In the genomic region with DNA sequence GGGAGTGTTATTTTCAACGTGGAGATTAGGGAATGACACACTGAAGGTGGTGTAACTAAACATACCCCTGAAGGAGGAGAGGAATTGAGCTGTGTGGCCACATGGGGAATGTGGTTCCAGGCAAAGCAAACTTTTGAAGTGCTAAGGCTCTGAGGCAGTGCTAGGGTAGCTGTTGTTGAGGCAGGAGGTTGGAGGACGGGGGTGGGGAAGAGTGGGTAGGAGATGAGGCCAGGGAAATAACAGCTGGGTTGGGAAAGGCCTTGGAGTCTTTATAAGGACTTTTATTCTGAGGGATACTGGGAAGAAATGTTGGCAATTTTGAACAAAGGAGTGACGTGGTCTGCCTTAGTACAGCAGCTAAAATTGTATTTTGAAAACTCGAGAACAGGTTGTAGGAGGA, we compare ENCODE assay signal across 16 cellular contexts. TPM values are rescaled to one million over a fixed set of nuclear protein-coding genes. Genes with fewer than 3 reads are reported as not detected.
A peak's percentile ranks its signal among the peaks of the same experiment; 100 is the strongest.
DNase-seq lines count a peak whose midpoint lies in the region; ATAC-seq, FAIRE-seq and TF ChIP-seq lines count a peak whose summit lies in the region.
"Had no signal": no experiment of that assay in that cellular context is flagged by ENCODE, and none has a peak within 500 bp of the region (broad histone marks: within the 10 kb centered on the region; RNA-seq: fewer than 3 reads in every experiment).

No MANE protein-coding gene starts in this region.

- H3K4me1 ChIP-seq in HepG2 (ENCODE audit: insufficient read depth, low read length) (peaks cover 18% of the 10 kb centered on the region), right lobe of liver (peaks cover 0 to 8% (median 0%) of the 10 kb centered on the region in 4 donors), K562 (replicated peaks in 1 of 2; ENCODE audit: control insufficient read depth in 2 of 2, insufficient read depth in 2 of 2, low read length in 2 of 2) (no peaks in the 10 kb centered on the region; a peak in 1 of 5 replicates)

- no peak overlapping the region for H3K27ac ChIP-seq in HepG2 (ENCODE audit: extremely low read length, insufficient read depth, low read length)
- H3K27ac ChIP-seq in right lobe of liver = no peak overlapping the region
- no peak overlapping the region for H3K27ac ChIP-seq in K562 (ENCODE audit: extremely low read depth, low read depth, low read length)
- peak overlapping the region in 1 of 2 donors; percentile 5 for H3K27ac ChIP-seq in coronary artery
- H3K27ac ChIP-seq: tibial artery, WERI-Rb-1 had no signal

- no peaks in the 10 kb centered on the region for H3K27me3 Mint-ChIP-seq in memory B cell
- H3K27me3 Mint-ChIP-seq: activated naive CD8-positive, alpha-beta T cell treated with anti-CD3 and anti-CD28 coated beads, Interleukin-2, amount 10 ng/mL, durations not matched to agents 7 days and 5 days had no signal

- H3K9me1 ChIP-seq in K562 (ENCODE audit: control insufficient read depth, insufficient read depth, low read length) = no peaks in the 10 kb centered on the region

- peak overlapping the region; percentile 26 for H3K27ac Mint-ChIP-seq in memory B cell
- H3K27ac Mint-ChIP-seq: activated naive CD8-positive, alpha-beta T cell treated with anti-CD3 and anti-CD28 coated beads, Interleukin-2, amount 10 ng/mL, durations not matched to agents 7 days and 5 days had no signal

- ATAC-seq in HepG2 = peak; percentile 25; the same call in 2 of the 3 replicates
- no peak for ATAC-seq in right lobe of liver
- ATAC-seq in K562 = peak; percentile 33; the same call in 2 of the 3 replicates
- ATAC-seq in memory B cell (ENCODE audit: low read depth) = no peak
- no peak for ATAC-seq in GM21737 (IDR thresholded peaks at IDR 0.05; ENCODE audit: unreplicated experiment)

- intact Hi-C loops in HepG2 (cut with micrococcal nuclease; ENCODE audit: unreplicated experiment) = no loop called here
- intact Hi-C loops in right lobe of liver (cut with DNase I) = no loop called here
- intact Hi-C loops in K562 (cut with micrococcal nuclease) = no loop called here

- peaks cover 30 to 90% of the 10 kb centered on the region in 2 experiments for H3K36me3 ChIP-seq in HepG2 (replicated peaks in 1 of 2; ENCODE audit: control insufficient read depth in 1 of 2, insufficient read depth in 2 of 2, low read length in 2 of 2)
- H3K36me3 ChIP-seq in right lobe of liver = peaks cover 5 to 46% (median 8%) of the 10 kb centered on the region in 4 donors
- H3K36me3 ChIP-seq in K562 (ENCODE audit: control insufficient read depth, insufficient read depth, low read length) = peaks cover 92% of the 10 kb centered on the region

- peaks cover 88% of the 10 kb centered on the region for H3K79me2 ChIP-seq in HepG2 (ENCODE audit: insufficient read depth, low read length)
- peaks cover 63% of the 10 kb centered on the region for H3K79me2 ChIP-seq in K562 (ENCODE audit: control insufficient read depth, insufficient read depth, low read length)

- CTCF ChIA-PET in HepG2 (lab: Yijun Ruan, JAX; ENCODE audit: low intra/inter-chr PET ratio, low total read pairs) = no interaction called here
- CTCF ChIA-PET in K562 (lab: Yijun Ruan, JAX; ENCODE audit: low intra/inter-chr PET ratio) = no interaction called here

- DNase-seq in HepG2 (ENCODE audit: low spot score) (no peak), right lobe of liver (no peak), K562 (ENCODE audit: extremely low read depth in 1 of 4, low spot score in 3 of 4) (no peak), memory B cell (ENCODE audit: low spot score in 2 of 2) (no peak), coronary artery (ENCODE audit: low spot score) (no peak), NCI-H345 treated with DMSO at 0.1 percent for 48 hours (lab: John Stamatoyannopoulos, UW; ENCODE audit: unreplicated experiment) (no peak), T-helper 1 cell (no peak)
- DNase-seq: activated naive CD8-positive, alpha-beta T cell treated with anti-CD3 and anti-CD28 coated beads, Interleukin-2, amount 10 ng/mL, durations not matched to agents 7 days and 5 days; Kasumi-1; NCI-H1417 treated with DMSO at 0.1 percent for 48 hours; NCI-H226; SK-N-SH; tibial artery; WERI-Rb-1 had no signal

- H2AFZ ChIP-seq in HepG2 (ENCODE audit: low read length) (no peak overlapping the region), K562 (ENCODE audit: low read depth, low read length) (no peak overlapping the region)

- H3K27me3 ChIP-seq in HepG2 (ENCODE audit: control insufficient read depth in 1 of 2, insufficient read depth in 2 of 2, low read length in 2 of 2) (no peaks in the 10 kb centered on the region), right lobe of liver (no peaks in the 10 kb centered on the region), K562 (ENCODE audit: control insufficient read depth in 2 of 2, insufficient read depth in 2 of 2, low read length in 2 of 2) (no peaks in the 10 kb centered on the region)
- H3K27me3 ChIP-seq: tibial artery had no signal

- TF ChIP-seq EP300 in HepG2 (IDR thresholded peaks at IDR 0.05; ENCODE audit: low read depth in 2 of 2, low read length in 2 of 2) (no peak), HepG2 (CRISPR knock-in tag; IDR thresholded peaks at IDR 0.05; ENCODE audit: borderline replicate concordance) (no peak), K562 (IDR thresholded peaks at IDR 0.05; ENCODE audit: low read length) (no peak)

- POLR2A ChIA-PET in HepG2 (lab: Yijun Ruan, JAX) = no interaction called here
- POLR2A ChIA-PET in K562 (lab: Yijun Ruan, JAX) = interaction anchor here (0.8 to 1.9 kb wide), 3 partner anchors 13 to 189 kb away, joined by 3 to 8 read pairs (median 4); a partner anchor contains a TSS

- no peak for FAIRE-seq in HepG2 (lab: Jason Lieb, UNC)
- no peak for FAIRE-seq in K562 (lab: Jason Lieb, UNC)
- FAIRE-seq: D721Med had no signal

- H3K4me3 Mint-ChIP-seq in memory B cell = no peak overlapping the region
- H3K4me3 Mint-ChIP-seq: activated naive CD8-positive, alpha-beta T cell treated with anti-CD3 and anti-CD28 coated beads, Interleukin-2, amount 10 ng/mL, durations not matched to agents 7 days and 5 days had no signal

- H4K20me1 ChIP-seq in HepG2 (ENCODE audit: insufficient read depth, low read length) = peaks cover 3% of the 10 kb centered on the region; the same call in 1 of the 2 replicates
- no peaks in the 10 kb centered on the region; the same call in 1 of the 2 replicates for H4K20me1 ChIP-seq in K562 (replicated peaks; ENCODE audit: control insufficient read depth, insufficient read depth, low read length)

- no peaks in the 10 kb centered on the region for H3K9me3 Mint-ChIP-seq in memory B cell
- H3K9me3 Mint-ChIP-seq: activated naive CD8-positive, alpha-beta T cell treated with anti-CD3 and anti-CD28 coated beads, Interleukin-2, amount 10 ng/mL, durations not matched to agents 7 days and 5 days had no signal

- H3K9ac ChIP-seq in HepG2 (ENCODE audit: insufficient read depth, low read depth, low read length) (no peak overlapping the region), K562 (ENCODE audit: insufficient read depth in 1 of 2, low read depth in 2 of 2, low read length in 2 of 2) (no peak overlapping the region)
- H3K9ac ChIP-seq: SK-N-SH had no signal

- H3K4me1 Mint-ChIP-seq in memory B cell = peaks cover 17% of the 10 kb centered on the region

- no peak for TF ChIP-seq RAD21 in HepG2 (CRISPR knock-in tag; IDR thresholded peaks at IDR 0.05)
- TF ChIP-seq RAD21 in K562 (CRISPR knock-in tag; conservative IDR thresholded peaks at IDR 0.05 in 1 of 2, IDR thresholded peaks at IDR 0.05 in 1 of 2) = no peak

- 92% methylated on average over 4 of the region's 4 CpGs for WGBS in HepG2 (ENCODE audit: low lambda C conversion rate)
- WGBS in right lobe of liver (ENCODE audit: insufficient coverage, low coverage, low lambda C conversion rate, missing lambda C conversion rate) = 75% methylated on average over 3 of the region's 4 CpGs
- WGBS in K562 (ENCODE audit: insufficient coverage, low coverage, missing lambda C conversion rate) = 72% methylated on average over 4 of the region's 4 CpGs

- no TSS peak for BruUV-seq in HepG2 (replicated peaks; lab: Mats Ljungman, UMichigan)
- BruUV-seq in K562 (replicated peaks; lab: Mats Ljungman, UMichigan) = no TSS peak

- H3K9me3 ChIP-seq in HepG2 (ENCODE audit: low read length) = no peaks in the 10 kb centered on the region
- H3K9me3 ChIP-seq in right lobe of liver = no peaks in the 10 kb centered on the region
- no peaks in the 10 kb centered on the region for H3K9me3 ChIP-seq in K562 (replicated peaks; ENCODE audit: control insufficient read depth, insufficient read depth, low read depth, low read length)
- H3K9me3 ChIP-seq: SK-N-SH, tibial artery had no signal

- TF ChIP-seq CTCF in HepG2 (CRISPR knock-in tag; IDR thresholded peaks at IDR 0.05) (no peak), right lobe of liver (IDR thresholded peaks at IDR 0.05) (no peak), K562 (IDR thresholded peaks at IDR 0.05 in 2 of 3, conservative IDR thresholded peaks at IDR 0.05 in 1 of 3; ENCODE audit: insufficient read depth in 2 of 3, low read depth in 1 of 3, low read length in 3 of 3) (no peak), coronary artery (IDR thresholded peaks at IDR 0.05) (no peak)

- H3K4me2 ChIP-seq in HepG2 (ENCODE audit: low read depth, low read length) (no peak overlapping the region), K562 (ENCODE audit: insufficient read depth, low read length) (no peak overlapping the region)
- H3K4me2 ChIP-seq: SK-N-SH had no signal

- in situ Hi-C loops in HepG2 (cut with HindIII; ENCODE audit: extremely low pct_ligation_motif_present, low pct_unique_long_range_greater_than_20kb) (no loop called here), K562 (cut with MboI) (no loop called here)

- TF ChIP-seq POLR2A in HepG2 (IDR thresholded peaks at IDR 0.05; ENCODE audit: insufficient read depth in 1 of 2, low read depth in 2 of 2, low read length in 2 of 2) (no peak), right lobe of liver (IDR thresholded peaks at IDR 0.05) (no peak), K562 (conservative IDR thresholded peaks at IDR 0.05) (no peak)

- no peak overlapping the region for H3K4me3 ChIP-seq in HepG2 (replicated peaks in 1 of 3; ENCODE audit: insufficient read depth in 1 of 3, low read depth in 2 of 3, low read length in 3 of 3)
- no peak overlapping the region for H3K4me3 ChIP-seq in right lobe of liver
- H3K4me3 ChIP-seq in K562 = no peak overlapping the region
- no peak overlapping the region for H3K4me3 ChIP-seq in coronary artery
- H3K4me3 ChIP-seq: tibial artery had no signal

- H3K36me3 Mint-ChIP-seq in memory B cell = peaks cover 32% of the 10 kb centered on the region

RNA-seq across cellular contexts. Expression of a gene that starts 13.0 kb away (rescaled TPM):
- total RNA-seq in HepG2 (2016; rRNA removed; fragmentation: Illumina TruSeq; extraction: Trizol) (41.5 and 45.6 TPM in 2 replicates), right lobe of liver (100 to 1,000 TPM in 1 of 6 experiments, 10 to 100 TPM in 5; 25.0 to 153 (median 37.9) TPM), K562 (2014; rRNA removed) (24.4 and 28.0 TPM in 2 replicates), K562 (2014; rRNA removed; fragmentation: Illumina TruSeq; extraction: Trizol) (21.8 and 24.4 TPM in 2 replicates), K562 (2015; rRNA removed; fragmentation: Illumina TruSeq; extraction: Trizol) (23.0 and 24.2 TPM in 2 replicates), K562 (2021) (34.8 and 36.9 TPM in 2 replicates)
- total RNA-seq in HepG2 (2016; cell fraction: cytosol; rRNA removed; fragmentation: Illumina TruSeq; extraction: Trizol; ENCODE audit: low read depth) = 88.9 and 116 TPM in 2 replicates
- total RNA-seq in HepG2 (2016; cell fraction: insoluble cytoplasmic fraction; rRNA removed; fragmentation: Illumina TruSeq; extraction: Trizol) = 39.5 and 44.6 TPM in 2 replicates
- total RNA-seq in HepG2 (2016; cell fraction: membrane; rRNA removed; fragmentation: Illumina TruSeq; extraction: Trizol) = 25.9 and 26.4 TPM in 2 replicates
- total RNA-seq in HepG2 (2016; cell fraction: nucleus; rRNA removed; fragmentation: Illumina TruSeq; extraction: Trizol) = 54.7 and 73.0 TPM in 2 replicates
- polyA plus RNA-seq in HepG2 (2011; rRNA removed) (29.7 and 31.1 TPM in 2 replicates), K562 (2011; rRNA removed) (29.5 and 39.2 TPM in 2 replicates), K562 (2014; fragmentation: Illumina TruSeq; extraction: Trizol) (30.5 and 43.0 TPM in 2 replicates), K562 (2014; fragmentation: Nextera tagmentation; extraction: Ambion mirVana) (1 to 10 TPM; 5.5 to 8.2 TPM), K562 (2014; rRNA removed) (30.4 and 35.4 TPM in 2 replicates)
- 16.3 and 23.0 TPM in 2 replicates for polyA plus RNA-seq in HepG2 (2011; cell fraction: cytosol; rRNA removed)
- 23.9 and 28.8 TPM in 2 replicates for polyA plus RNA-seq in HepG2 (2011; cell fraction: nucleus; rRNA removed)
- 25.6 and 28.2 TPM in 2 replicates for polyA plus RNA-seq in HepG2 (2012)
- 1.9 and 2.1 TPM in 2 replicates for polyA plus RNA-seq in HepG2 (2016; cell fraction: cytosol; fragmentation: Illumina TruSeq; extraction: Trizol; ENCODE audit: low read depth)
- 40.0 and 47.0 TPM in 2 replicates for polyA plus RNA-seq in HepG2 (2016; cell fraction: insoluble cytoplasmic fraction; fragmentation: Illumina TruSeq; extraction: Trizol; ENCODE audit: low read depth)
- 7.1 and 7.5 TPM in 2 replicates for polyA plus RNA-seq in HepG2 (2016; cell fraction: membrane; fragmentation: Illumina TruSeq; extraction: Trizol; ENCODE audit: low read depth)
- polyA plus RNA-seq in HepG2 (2016; cell fraction: nucleus; fragmentation: Illumina TruSeq; extraction: Trizol; ENCODE audit: insufficient read depth, low read depth) = 61.9 and 76.1 TPM in 2 replicates
- 39.2 and 72.4 TPM in 2 replicates for polyA minus RNA-seq in HepG2 (2011; rRNA and poly(A)+ RNA removed; ENCODE audit: low replicate concordance)
- polyA minus RNA-seq in HepG2 (2011; cell fraction: cytosol; rRNA and poly(A)+ RNA removed) = 36.2 and 48.9 TPM in 2 replicates
- 98.0 and 104 TPM in 2 replicates for polyA minus RNA-seq in HepG2 (2011; cell fraction: nucleus; rRNA and poly(A)+ RNA removed)
- total RNA-seq in K562 (2011; cell fraction: chromatin; rRNA removed; ENCODE audit: low replicate concordance) = 55.4 and 146 TPM in 2 replicates
- 28.3 and 40.1 TPM in 2 replicates for total RNA-seq in K562 (2011; cell fraction: nucleolus; rRNA removed)
- total RNA-seq in K562 (2011; cell fraction: nucleoplasm; rRNA removed) = 75.1 and 120 TPM in 2 replicates
- polyA plus RNA-seq in K562 (2011; cell fraction: cytosol; rRNA removed) = 21.4 and 25.5 TPM in 2 replicates
- 27.3 and 36.1 TPM in 2 replicates for polyA plus RNA-seq in K562 (2011; cell fraction: nucleus; rRNA removed)
- 18.9 and 19.1 TPM in 2 replicates for polyA plus RNA-seq in K562 (2012)
- polyA minus RNA-seq in K562 (2011; rRNA and poly(A)+ RNA removed) = 39.0 and 39.6 TPM in 2 replicates
- polyA minus RNA-seq in K562 (2011; cell fraction: cytosol; rRNA and poly(A)+ RNA removed) = 26.3 and 34.9 TPM in 2 replicates
- polyA minus RNA-seq in K562 (2011; cell fraction: nucleus; rRNA and poly(A)+ RNA removed) = 40.5 and 59.6 TPM in 2 replicates

RNA-seq across cellular contexts. Expression of a gene that starts 13.3 kb away (rescaled TPM):
- total RNA-seq in HepG2 (2016; rRNA removed; fragmentation: Illumina TruSeq; extraction: Trizol) (39.8 and 51.7 TPM in 2 replicates), right lobe of liver (10 to 100 TPM in 4 of 6 experiments, 1 to 10 TPM in 2; 8.6 to 14.3 (median 11.3) TPM), K562 (2014; rRNA removed) (27.5 and 35.0 TPM in 2 replicates), K562 (2014; rRNA removed; fragmentation: Illumina TruSeq; extraction: Trizol) (47.8 and 48.8 TPM in 2 replicates), K562 (2015; rRNA removed; fragmentation: Illumina TruSeq; extraction: Trizol) (38.1 and 39.4 TPM in 2 replicates), K562 (2021) (44.5 and 45.8 TPM in 2 replicates)
- 4.3 and 5.3 TPM in 2 replicates for total RNA-seq in HepG2 (2016; cell fraction: cytosol; rRNA removed; fragmentation: Illumina TruSeq; extraction: Trizol; ENCODE audit: low read depth)
- total RNA-seq in HepG2 (2016; cell fraction: insoluble cytoplasmic fraction; rRNA removed; fragmentation: Illumina TruSeq; extraction: Trizol) = 39.0 and 48.3 TPM in 2 replicates
- total RNA-seq in HepG2 (2016; cell fraction: membrane; rRNA removed; fragmentation: Illumina TruSeq; extraction: Trizol) = 12.1 and 12.8 TPM in 2 replicates
- total RNA-seq in HepG2 (2016; cell fraction: nucleus; rRNA removed; fragmentation: Illumina TruSeq; extraction: Trizol) = 53.4 and 63.7 TPM in 2 replicates
- polyA plus RNA-seq in HepG2 (2011; rRNA removed) (21.5 and 22.9 TPM in 2 replicates), K562 (2011; rRNA removed) (47.2 and 55.1 TPM in 2 replicates), K562 (2014; fragmentation: Illumina TruSeq; extraction: Trizol) (43.1 and 47.5 TPM in 2 replicates), K562 (2014; fragmentation: Nextera tagmentation; extraction: Ambion mirVana) (10 to 100 TPM in 1 of 2 experiments, 1 to 10 TPM in 1; 9.8 to 23.5 TPM), K562 (2014; rRNA removed) (29.4 and 33.7 TPM in 2 replicates)
- polyA plus RNA-seq in HepG2 (2011; cell fraction: cytosol; rRNA removed) = 15.4 and 16.2 TPM in 2 replicates
- 16.1 and 18.5 TPM in 2 replicates for polyA plus RNA-seq in HepG2 (2011; cell fraction: nucleus; rRNA removed)
- polyA plus RNA-seq in HepG2 (2012) = 15.4 and 20.9 TPM in 2 replicates
- 2.1 and 2.4 TPM in 2 replicates for polyA plus RNA-seq in HepG2 (2016; cell fraction: cytosol; fragmentation: Illumina TruSeq; extraction: Trizol; ENCODE audit: low read depth)
- 23.2 and 30.3 TPM in 2 replicates for polyA plus RNA-seq in HepG2 (2016; cell fraction: insoluble cytoplasmic fraction; fragmentation: Illumina TruSeq; extraction: Trizol; ENCODE audit: low read depth)
- polyA plus RNA-seq in HepG2 (2016; cell fraction: membrane; fragmentation: Illumina TruSeq; extraction: Trizol; ENCODE audit: low read depth) = 3.8 and 4.7 TPM in 2 replicates
- 32.5 and 34.5 TPM in 2 replicates for polyA plus RNA-seq in HepG2 (2016; cell fraction: nucleus; fragmentation: Illumina TruSeq; extraction: Trizol; ENCODE audit: insufficient read depth, low read depth)
- polyA minus RNA-seq in HepG2 (2011; rRNA and poly(A)+ RNA removed; ENCODE audit: low replicate concordance) = 67.8 and 87.6 TPM in 2 replicates
- 20.3 and 23.7 TPM in 2 replicates for polyA minus RNA-seq in HepG2 (2011; cell fraction: cytosol; rRNA and poly(A)+ RNA removed)
- 72.5 and 93.6 TPM in 2 replicates for polyA minus RNA-seq in HepG2 (2011; cell fraction: nucleus; rRNA and poly(A)+ RNA removed)
- total RNA-seq in K562 (2011; cell fraction: chromatin; rRNA removed; ENCODE audit: low replicate concordance) = 58.0 and 101 TPM in 2 replicates
- 38.5 and 41.2 TPM in 2 replicates for total RNA-seq in K562 (2011; cell fraction: nucleolus; rRNA removed)
- total RNA-seq in K562 (2011; cell fraction: nucleoplasm; rRNA removed) = 56.0 and 65.7 TPM in 2 replicates
- 35.5 and 44.3 TPM in 2 replicates for polyA plus RNA-seq in K562 (2011; cell fraction: cytosol; rRNA removed)
- 34.9 and 43.0 TPM in 2 replicates for polyA plus RNA-seq in K562 (2011; cell fraction: nucleus; rRNA removed)
- 31.4 and 37.6 TPM in 2 replicates for polyA plus RNA-seq in K562 (2012)
- 95.8 and 118 TPM in 2 replicates for polyA minus RNA-seq in K562 (2011; rRNA and poly(A)+ RNA removed)
- polyA minus RNA-seq in K562 (2011; cell fraction: cytosol; rRNA and poly(A)+ RNA removed) = 32.4 and 42.9 TPM in 2 replicates
- 49.7 and 83.2 TPM in 2 replicates for polyA minus RNA-seq in K562 (2011; cell fraction: nucleus; rRNA and poly(A)+ RNA removed)

Comparison
In these comparisons a context has a peak if more than half of its experiments do, and no peak if none do; other contexts are left out.
1. ATAC-seq: peak in HepG2 (single experiment) and K562 (single experiment); none in right lobe of liver (0 of 4), memory B cell (single experiment) and GM21737 (single experiment).